Comparison of ENCODE assay signal across 8 cellular contexts in the genomic region with DNA sequence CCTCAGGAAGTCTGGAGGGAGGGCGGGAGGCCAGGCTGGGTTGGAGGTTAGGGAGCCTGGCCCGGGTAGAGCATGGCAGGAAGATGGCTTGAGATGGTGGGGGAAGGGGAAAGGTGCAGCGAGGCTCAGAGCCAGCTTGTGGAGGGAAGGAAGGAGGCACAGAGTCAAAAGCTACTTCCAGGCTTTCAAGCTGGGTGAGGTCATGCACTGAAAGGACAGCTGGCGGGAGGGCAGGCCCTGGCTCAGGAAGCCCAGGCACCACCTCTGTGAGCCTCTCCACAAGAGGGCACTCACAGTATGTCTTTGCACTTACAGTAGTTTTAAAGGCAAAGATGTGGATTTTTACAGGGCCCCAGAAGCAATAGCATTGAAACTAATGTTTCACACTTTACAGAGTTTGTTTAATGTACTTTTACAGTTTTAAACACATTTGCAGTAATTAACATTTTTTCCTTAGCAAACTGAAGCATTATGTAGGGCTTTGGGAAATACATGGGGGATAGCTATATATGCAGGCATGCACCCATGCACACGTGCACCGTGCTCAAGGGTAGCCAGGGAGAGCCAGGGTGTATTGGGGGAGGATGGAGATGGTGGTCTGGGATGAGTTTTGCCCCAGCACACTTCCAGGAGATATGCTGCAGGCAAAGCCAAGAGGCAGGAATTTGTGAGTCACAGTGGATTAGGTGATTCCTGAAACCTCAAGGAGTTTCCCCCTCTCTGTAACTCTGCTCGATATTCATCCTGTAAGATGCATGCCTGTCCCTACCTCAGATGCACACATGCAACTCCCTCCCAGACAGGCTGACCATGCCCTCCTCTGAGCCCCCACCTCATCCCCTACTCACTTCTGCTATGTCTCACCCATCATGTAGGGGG. TPM values are rescaled to one million over a fixed set of nuclear protein-coding genes. Genes with fewer than 3 reads are reported as not detected.
A peak's percentile ranks its signal among the peaks of the same experiment; 100 is the strongest.
DNase-seq lines count a peak whose midpoint lies in the region; ATAC-seq, FAIRE-seq and TF ChIP-seq lines count a peak whose summit lies in the region.

No MANE protein-coding gene starts in this region.

- peak overlapping the region; percentile 39 for H3K18ac ChIP-seq in neuronal stem cell (ENCODE audit: low read length)

- H3K27ac ChIP-seq in foreskin keratinocyte (no peak overlapping the region), neuronal stem cell (replicated peaks; ENCODE audit: low read length) (no peak overlapping the region)

- H4K8ac ChIP-seq in neuronal stem cell (ENCODE audit: low read depth, low read length): no peak overlapping the region

- ATAC-seq in foreskin keratinocyte (peak; percentile 69), GM18502 (IDR thresholded peaks at IDR 0.05; ENCODE audit: poor library complexity, unreplicated experiment) (no peak), HG03139 (IDR thresholded peaks at IDR 0.05; ENCODE audit: unreplicated experiment) (no peak)

- no peak overlapping the region for H2BK5ac ChIP-seq in neuronal stem cell (ENCODE audit: low read length)

- no peak overlapping the region for H2BK15ac ChIP-seq in neuronal stem cell (ENCODE audit: low read length)

- no peaks in the 10 kb centered on the region for H3K27me3 ChIP-seq in foreskin keratinocyte
- no peaks in the 10 kb centered on the region for H3K27me3 ChIP-seq in neuronal stem cell (ENCODE audit: control insufficient read depth in 3 of 3, insufficient read depth in 3 of 3, low read depth in 1 of 3, low read length in 3 of 3)

- no peaks in the 10 kb centered on the region for H3K36me3 ChIP-seq in neuronal stem cell (replicated peaks in 1 of 2; ENCODE audit: control insufficient read depth in 2 of 2, insufficient read depth in 2 of 2, low read length in 2 of 2)

- peak; percentile 76 for FAIRE-seq in RCC 7860 (lab: Jason Lieb, UNC)

- H3K4me2 ChIP-seq in neuronal stem cell (ENCODE audit: insufficient read depth, low read length, poor library complexity, severe bottlenecking): no peak overlapping the region

- H3K9me3 ChIP-seq in neuronal stem cell (replicated peaks in 1 of 2; ENCODE audit: control insufficient read depth in 2 of 2, insufficient read depth in 1 of 2, low read depth in 1 of 2, low read length in 2 of 2): peaks cover 0 to 3% of the 10 kb centered on the region in 2 donors

- H2BK12ac ChIP-seq in neuronal stem cell (ENCODE audit: low read length): peak overlapping the region; percentile 67

- WGBS in neuronal stem cell (ENCODE audit: extremely low coverage in 2 of 2, insufficient read length in 2 of 2, insufficient replicate concordance in 1 of 2), 2 donors: no CpG with 5 or more reads among the region's 7 CpGs

- H3K23ac ChIP-seq in neuronal stem cell (ENCODE audit: low read depth, low read length, poor library complexity): no peak overlapping the region

- H3K4ac ChIP-seq in neuronal stem cell (ENCODE audit: low read length): no peak overlapping the region

- H3K4me1 ChIP-seq in foreskin keratinocyte (peaks cover 10% of the 10 kb centered on the region), neuronal stem cell (ENCODE audit: control insufficient read depth in 2 of 2, insufficient read depth in 1 of 2, low read depth in 1 of 2, low read length in 2 of 2) (peaks cover 14 to 15% of the 10 kb centered on the region in 2 donors)

- no peak overlapping the region for H3K14ac ChIP-seq in neuronal stem cell (ENCODE audit: low read length)

- peak overlapping the region; percentile 45 for H2AFZ ChIP-seq in neuronal stem cell (ENCODE audit: low read length)

- no peaks in the 10 kb centered on the region for H3K79me1 ChIP-seq in neuronal stem cell (ENCODE audit: low read depth, low read length)

- no peak overlapping the region for H4K91ac ChIP-seq in neuronal stem cell (ENCODE audit: low read depth, low read length, poor library complexity)

- H2AK5ac ChIP-seq in neuronal stem cell (ENCODE audit: low read depth, low read length): no peak overlapping the region

- no peak overlapping the region for H2BK120ac ChIP-seq in neuronal stem cell (ENCODE audit: low read depth, low read length)

- DNase-seq in DMS 273 treated with DMSO at 0.1 percent for 48 hours (lab: John Stamatoyannopoulos, UW) (peak; percentile 83), HUDEP-2 (lab: John Stamatoyannopoulos, UW; ENCODE audit: unreplicated experiment in 76 of 76) (peak in 68 of 76 experiments; percentile 18 to 84 (median 58)), RCC 7860 (ENCODE audit: low spot score) (peak; percentile 77), foreskin keratinocyte (peak; percentile 26 to 59), neuronal stem cell (ENCODE audit: low spot score) (peak; percentile 52)
- peak; percentile 46 for DNase-seq in activated gamma-delta T cell treated with anti-CD3 and anti-CD28 coated beads, Interleukin-2, amount 50 U/mL, for 16 hours (ENCODE audit: low read depth)

- peak overlapping the region; percentile 73 for H3K9ac ChIP-seq in neuronal stem cell (ENCODE audit: low read depth, low read length, poor library complexity)

- TF ChIP-seq CTCF in foreskin keratinocyte (conservative IDR thresholded peaks at IDR 0.05): peak; percentile 85

- H3K4me3 ChIP-seq in neuronal stem cell (ENCODE audit: low read length in 2 of 2): no peak overlapping the region

RNA-seq across cellular contexts. Expression of gene ADAM15, which starts 6.1 kb away (rescaled TPM):
- 214 and 242 TPM in 2 replicates for total RNA-seq in foreskin keratinocyte
- polyA plus RNA-seq in foreskin keratinocyte: 201 and 244 TPM in 2 replicates
- polyA plus RNA-seq in neuronal stem cell (2013, experiment 1 of 2): 32.1 TPM
- 31.7 TPM for polyA plus RNA-seq in neuronal stem cell (2013, experiment 2 of 2)

RNA-seq across cellular contexts. Expression of gene DCST1, which starts 11.4 kb away (rescaled TPM):
- total RNA-seq in foreskin keratinocyte: not detected in 2 replicates
- not detected in 2 replicates for polyA plus RNA-seq in foreskin keratinocyte
- 0.03 TPM for polyA plus RNA-seq in neuronal stem cell (2013, experiment 1 of 2)
- polyA plus RNA-seq in neuronal stem cell (2013, experiment 2 of 2): 0.06 TPM

RNA-seq across cellular contexts. Expression of gene DCST2, which starts 11.5 kb away (rescaled TPM):
- total RNA-seq in foreskin keratinocyte: 0.07 and 0.27 TPM in 2 replicates
- polyA plus RNA-seq in foreskin keratinocyte: 0.11 and 0.12 TPM in 2 replicates
- polyA plus RNA-seq in neuronal stem cell (2013, experiment 1 of 2): 2.7 TPM
- polyA plus RNA-seq in neuronal stem cell (2013, experiment 2 of 2): 2.2 TPM

RNA-seq across cellular contexts. Expression of gene EFNA4, which starts 18.5 kb away (rescaled TPM):
- total RNA-seq in foreskin keratinocyte: 10.0 and 10.9 TPM in 2 replicates
- polyA plus RNA-seq in foreskin keratinocyte: 16.8 and 17.7 TPM in 2 replicates
- polyA plus RNA-seq in neuronal stem cell (2013, experiment 1 of 2): 24.6 TPM
- polyA plus RNA-seq in neuronal stem cell (2013, experiment 2 of 2): 24.2 TPM

RNA-seq across cellular contexts. Expression of gene EFNA3, which starts 33.6 kb away (rescaled TPM):
- 4.1 and 4.2 TPM in 2 replicates for total RNA-seq in foreskin keratinocyte
- 4.3 and 5.0 TPM in 2 replicates for polyA plus RNA-seq in foreskin keratinocyte
- polyA plus RNA-seq in neuronal stem cell (2013, experiment 1 of 2): 15.2 TPM
- polyA plus RNA-seq in neuronal stem cell (2013, experiment 2 of 2): 14.6 TPM
